ENCODE assay signal across 15 cellular contexts in genomic region chr2:69483696-69484095, GRCh38. TPM values are rescaled to one million over a fixed set of nuclear protein-coding genes. Genes with fewer than 3 reads are reported as not detected.
DNase-seq lines count a peak whose midpoint lies in the region; ATAC-seq and TF ChIP-seq lines count a peak whose summit lies in the region.
"Had no signal": no experiment of that assay in that cellular context is flagged by ENCODE, and none has a peak within 500 bp of the region (broad histone marks: within the 10 kb centered on the region; RNA-seq: fewer than 3 reads in every experiment).

No MANE protein-coding gene starts in this region.

- H3K9me3 ChIP-seq in T-helper 17 cell (ENCODE audit: control insufficient read depth, low read length, poor library complexity, severe bottlenecking): no peaks in the 10 kb centered on the region
- no peaks in the 10 kb centered on the region for H3K9me3 ChIP-seq in mucosa of rectum (ENCODE audit: control insufficient read depth in 2 of 2, low read length in 2 of 2)

- no peak overlapping the region for H3K4me3 Mint-ChIP-seq in T-helper 17 cell
- no peak overlapping the region for H3K4me3 Mint-ChIP-seq in mesothelial cell of epicardium
- no peak overlapping the region for H3K4me3 Mint-ChIP-seq in nephron progenitor cell
- H3K4me3 Mint-ChIP-seq: activated T-helper 1 cell treated with anti-CD3 and anti-CD28 coated beads, Interleukin-12 subunit alpha, Interleukin-12 subunit beta, Interleukin-2, Interleukin-4 antibody, amounts not matched to agents 30 ng/mL and 10 ng/mL and 1 ng/mL, durations not matched to agents 14 hours and 24 hours and 36 hours; naive B cell; stimulated activated naive CD8-positive, alpha-beta T cell treated with anti-CD3 and anti-CD28 coated beads, Interleukin-15, Interleukin-2, amounts not matched to agents 100 ng/mL and 50 ng/mL, for 24 hours had no signal

- H3K27ac Mint-ChIP-seq in T-helper 17 cell: peak overlapping the region; percentile 51
- H3K27ac Mint-ChIP-seq in mesothelial cell of epicardium: no peak overlapping the region
- no peak overlapping the region for H3K27ac Mint-ChIP-seq in nephron progenitor cell
- H3K27ac Mint-ChIP-seq: activated T-helper 1 cell treated with anti-CD3 and anti-CD28 coated beads, Interleukin-12 subunit alpha, Interleukin-12 subunit beta, Interleukin-2, Interleukin-4 antibody, amounts not matched to agents 30 ng/mL and 10 ng/mL and 1 ng/mL, durations not matched to agents 14 hours and 24 hours and 36 hours had no signal

- peaks cover 5 to 7% of the 10 kb centered on the region in 2 donors for H3K36me3 ChIP-seq in mucosa of rectum (ENCODE audit: control insufficient read depth in 2 of 2, insufficient read depth in 2 of 2, low read length in 2 of 2)

- H3K27me3 Mint-ChIP-seq in T-helper 17 cell (no peaks in the 10 kb centered on the region), mesothelial cell of epicardium (ENCODE audit: low read depth) (no peaks in the 10 kb centered on the region), nephron progenitor cell (ENCODE audit: low read depth, poor library complexity) (no peaks in the 10 kb centered on the region)
- H3K27me3 Mint-ChIP-seq: naive B cell; stimulated activated naive CD8-positive, alpha-beta T cell treated with anti-CD3 and anti-CD28 coated beads, Interleukin-15, Interleukin-2, amounts not matched to agents 100 ng/mL and 50 ng/mL, for 24 hours had no signal

- ATAC-seq in T-helper 17 cell (no peak), HG02759 (IDR thresholded peaks at IDR 0.05; ENCODE audit: unreplicated experiment) (no peak), GM18517 (IDR thresholded peaks at IDR 0.05; ENCODE audit: unreplicated experiment) (no peak)
- ATAC-seq: sciatic nerve had no signal

- peak; percentile 67 for DNase-seq in COR-L47 (lab: John Stamatoyannopoulos, UW)
- peak; percentile 71 for DNase-seq in NCI-H1417 treated with DMSO at 0.1 percent for 48 hours (lab: John Stamatoyannopoulos, UW)
- DNase-seq in T-helper 17 cell: no peak
- DNase-seq in mesothelial cell of epicardium (ENCODE audit: low spot score in 2 of 2, unreplicated experiment in 2 of 2): no peak
- DNase-seq in nephron progenitor cell: no peak
- DNase-seq: activated CD4-positive, alpha-beta T cell treated with anti-CD3 and anti-CD28 coated beads for 1 hour; foreskin fibroblast; naive B cell; NCI-H1048 had no signal

- H3K4me1 ChIP-seq in mucosa of rectum (ENCODE audit: control insufficient read depth in 2 of 2, insufficient read depth in 2 of 2, low read length in 2 of 2): peaks cover 0 to 25% of the 10 kb centered on the region in 2 donors

- H3K27me3 ChIP-seq in mucosa of rectum (ENCODE audit: control insufficient read depth in 2 of 2, insufficient read depth in 2 of 2, low read length in 2 of 2): no peaks in the 10 kb centered on the region

- H3K9me3 Mint-ChIP-seq in mesothelial cell of epicardium (no peaks in the 10 kb centered on the region), nephron progenitor cell (no peaks in the 10 kb centered on the region)
- H3K9me3 Mint-ChIP-seq: activated T-helper 1 cell treated with anti-CD3 and anti-CD28 coated beads, Interleukin-12 subunit alpha, Interleukin-12 subunit beta, Interleukin-2, Interleukin-4 antibody, amounts not matched to agents 30 ng/mL and 10 ng/mL and 1 ng/mL, durations not matched to agents 14 hours and 24 hours and 36 hours; stimulated activated naive CD8-positive, alpha-beta T cell treated with anti-CD3 and anti-CD28 coated beads, Interleukin-15, Interleukin-2, amounts not matched to agents 100 ng/mL and 50 ng/mL, for 24 hours had no signal

- H3K4me3 ChIP-seq in mucosa of rectum (ENCODE audit: low read length in 2 of 2): peak overlapping the region; percentile 36 to 43

- peaks cover 4% of the 10 kb centered on the region for H3K36me3 Mint-ChIP-seq in T-helper 17 cell (ENCODE audit: low read depth)
- H3K36me3 Mint-ChIP-seq in mesothelial cell of epicardium: peaks cover 27% of the 10 kb centered on the region
- peaks cover 18% of the 10 kb centered on the region for H3K36me3 Mint-ChIP-seq in nephron progenitor cell (ENCODE audit: low read depth)
- H3K36me3 Mint-ChIP-seq: naive B cell had no signal

- peak overlapping the region in 1 of 2 donors; percentile 39 for H3K9ac ChIP-seq in mucosa of rectum (ENCODE audit: low read depth in 1 of 2, low read length in 2 of 2)

- peak overlapping the region; percentile 77 to 82 for H3K27ac ChIP-seq in mucosa of rectum (ENCODE audit: low read depth in 2 of 2, low read length in 2 of 2)

- H3K4me1 Mint-ChIP-seq in T-helper 17 cell (peaks cover 17% of the 10 kb centered on the region), mesothelial cell of epicardium (peaks cover 6% of the 10 kb centered on the region), nephron progenitor cell (peaks cover 13% of the 10 kb centered on the region)

- TF ChIP-seq CTCF in mesothelial cell of epicardium (IDR thresholded peaks at IDR 0.05; ENCODE audit: unreplicated experiment) (no peak), nephron progenitor cell (IDR thresholded peaks at IDR 0.05) (no peak)

RNA-seq across cellular contexts. Expression of gene NFU1, which starts 46.5 kb away (rescaled TPM):
- 10 to 100 TPM; 17.8 to 23.2 TPM for total RNA-seq in T-helper 17 cell
- total RNA-seq in mesothelial cell of epicardium: 31.9 to 35.6 TPM (median 34.7 TPM) in 3 replicates

Comparison
In these comparisons a context has a peak if more than half of its experiments do, and no peak if none do; other contexts are left out.
1. DNase-seq: peak in COR-L47 (single experiment) and NCI-H1417 treated with DMSO at 0.1 percent for 48 hours (single experiment); none in T-helper 17 cell (0 of 3), mesothelial cell of epicardium (0 of 2) and nephron progenitor cell (single experiment).